In genomic region chr13:80047406-80047805, GRCh38 we compare ENCODE assay signal across 1 cellular context.
TF ChIP-seq lines count a peak whose summit lies in the region.

No MANE protein-coding gene starts in this region.

TF ChIP-seq in GM23338, 12 proteins besides CTCF, POLR2A, EP300 and RAD21 (continued from another document):
- no peak for TF ChIP-seq CREB1 (CRISPR knock-in tag; IDR thresholded peaks at IDR 0.05; ENCODE audit: low read depth)
TF ChIP-seq in GM23338: peak in this region for 0.
